22 cellular contexts compared by ENCODE assay signal in genomic region chr4:155964016-155964891, GRCh38. TPM values are rescaled to one million over a fixed set of nuclear protein-coding genes. Genes with fewer than 3 reads are reported as not detected.
DNase-seq lines count a peak whose midpoint lies in the region; ATAC-seq and TF ChIP-seq lines count a peak whose summit lies in the region.
"Had no signal": no experiment of that assay in that cellular context is flagged by ENCODE, and none has a peak within 500 bp of the region (broad histone marks: within the 10 kb centered on the region; RNA-seq: fewer than 3 reads in every experiment).

No MANE protein-coding gene starts in this region.

- in situ Hi-C loops in astrocyte of the spinal cord (cut with HindIII; ENCODE audit: low sequenced_read_pairs): no loop called here

- H2AFZ ChIP-seq in ACC112 (ENCODE audit: low read length, unreplicated experiment): peak overlapping the region; percentile 64
- H2AFZ ChIP-seq in osteoblast (ENCODE audit: low read length): peak overlapping the region; percentile 71
- H2AFZ ChIP-seq: PC-9 had no signal

- no peaks in the 10 kb centered on the region for H3K36me3 ChIP-seq in ACC112 (ENCODE audit: insufficient read depth, low read length)
- H3K36me3 ChIP-seq in osteoblast (ENCODE audit: insufficient read depth, low read length): no peaks in the 10 kb centered on the region
- H3K36me3 ChIP-seq: ascending aorta had no signal

- H4K20me1 ChIP-seq in osteoblast (ENCODE audit: insufficient read depth, low read length): no peaks in the 10 kb centered on the region

- H3K79me2 ChIP-seq in ACC112 (ENCODE audit: control insufficient read depth, insufficient read depth, low read length, unreplicated experiment) (no peaks in the 10 kb centered on the region), osteoblast (ENCODE audit: insufficient read depth, low read length) (no peaks in the 10 kb centered on the region)

- H3K9me3 Mint-ChIP-seq in activated CD8-positive, alpha-beta T cell treated with anti-CD3 and anti-CD28 coated beads, Interleukin-2, amount 10 ng/mL, durations not matched to agents 7 days and 5 days (ENCODE audit: insufficient read depth): no peaks in the 10 kb centered on the region

- peaks cover 3% of the 10 kb centered on the region for H3K4me1 ChIP-seq in ACC112 (ENCODE audit: control insufficient read depth, insufficient read depth, low read length, unreplicated experiment)
- no peaks in the 10 kb centered on the region for H3K4me1 ChIP-seq in osteoblast (ENCODE audit: insufficient read depth, low read length)
- H3K4me1 ChIP-seq: ascending aorta, testis had no signal

- POLR2A ChIA-PET in activated CD8-positive, alpha-beta T cell treated with anti-CD3 and anti-CD28 coated beads, Interleukin-2, amount 10 ng/mL, durations not matched to agents 7 days and 5 days (lab: Charles Lee): interaction anchor here (0.9 kb wide), 1 partner anchor 10 kb away, joined by 3 read pairs; the partner anchor contains the start of gene CTSO

- H3K4me1 Mint-ChIP-seq in activated CD8-positive, alpha-beta T cell treated with anti-CD3 and anti-CD28 coated beads, Interleukin-2, amount 10 ng/mL, durations not matched to agents 7 days and 5 days (ENCODE audit: low read depth): no peaks in the 10 kb centered on the region

- H3K4me3 Mint-ChIP-seq in activated CD8-positive, alpha-beta T cell treated with anti-CD3 and anti-CD28 coated beads, Interleukin-2, amount 10 ng/mL, durations not matched to agents 7 days and 5 days: no peak overlapping the region
- H3K4me3 Mint-ChIP-seq: endodermal cell had no signal

- CTCF ChIA-PET in activated CD8-positive, alpha-beta T cell treated with anti-CD3 and anti-CD28 coated beads, Interleukin-2, amount 10 ng/mL, durations not matched to agents 7 days and 5 days (lab: Charles Lee): interaction anchor here (0.7 kb wide), 1 partner anchor 11 kb away, joined by 5 read pairs; the partner anchor contains the start of gene CTSO

- no peak for TF ChIP-seq CTCF in astrocyte of the spinal cord (IDR thresholded peaks at IDR 0.05; ENCODE audit: low read depth, low read length)
- TF ChIP-seq CTCF in osteoblast (IDR thresholded peaks at IDR 0.05; ENCODE audit: extremely low read depth, low read depth, low read length): no peak

- intact Hi-C loops in Right ventricle myocardium superior (cut with DNase I): no loop called here

- ATAC-seq in Right ventricle myocardium superior (ENCODE audit: poor library complexity) (peak; percentile 61), HG03378 (IDR thresholded peaks at IDR 0.05; ENCODE audit: unreplicated experiment) (no peak)
- ATAC-seq in activated CD8-positive, alpha-beta T cell treated with anti-CD3 and anti-CD28 coated beads, Interleukin-2, amount 10 ng/mL, durations not matched to agents 7 days and 5 days: no peak
- ATAC-seq: activated CD4-positive, CD25-positive, alpha-beta regulatory T cell treated with anti-CD3 and anti-CD28 coated beads, Interleukin-2, amount 50 U/mL, for 24 hours had no signal

- H3K27me3 ChIP-seq in ACC112 (ENCODE audit: insufficient read depth, low read length): no peaks in the 10 kb centered on the region
- H3K27me3 ChIP-seq in osteoblast (ENCODE audit: insufficient read depth, low read length): no peaks in the 10 kb centered on the region
- H3K27me3 ChIP-seq: ascending aorta, testis had no signal

- no peaks in the 10 kb centered on the region for H3K9me3 ChIP-seq in osteoblast (ENCODE audit: low read depth, low read length)
- H3K9me3 ChIP-seq: ascending aorta, testis had no signal

- no peak overlapping the region for H3K4me2 ChIP-seq in osteoblast (ENCODE audit: insufficient read depth, low read length)
- H3K4me2 ChIP-seq: PC-9 had no signal

- H3K27me3 Mint-ChIP-seq in activated CD8-positive, alpha-beta T cell treated with anti-CD3 and anti-CD28 coated beads, Interleukin-2, amount 10 ng/mL, durations not matched to agents 7 days and 5 days (ENCODE audit: low read depth): no peaks in the 10 kb centered on the region

- no peaks in the 10 kb centered on the region for H3K36me3 Mint-ChIP-seq in activated CD8-positive, alpha-beta T cell treated with anti-CD3 and anti-CD28 coated beads, Interleukin-2, amount 10 ng/mL, durations not matched to agents 7 days and 5 days (ENCODE audit: low read depth)

- H3K4me3 ChIP-seq in ACC112 (ENCODE audit: low read depth, low read length) (no peak overlapping the region), astrocyte of the spinal cord (ENCODE audit: low read depth, low read length) (no peak overlapping the region), osteoblast (ENCODE audit: insufficient read depth, low read length) (no peak overlapping the region)
- H3K4me3 ChIP-seq: ascending aorta, coronary artery, lung, PC-9, testis had no signal

- no peak overlapping the region for H3K27ac ChIP-seq in ACC112 (ENCODE audit: low read depth, low read length)
- H3K27ac ChIP-seq in osteoblast (ENCODE audit: low read depth, low read length): no peak overlapping the region
- H3K27ac ChIP-seq: ascending aorta, HL-60, PC-9, testis had no signal

- DNase-seq in astrocyte of the spinal cord (ENCODE audit: low read depth, low spot score) (peak; percentile 41), Right ventricle myocardium superior (peak; percentile 40), osteoblast (ENCODE audit: insufficient read length, low spot score, missing footprints) (peak; percentile 22), NCI-H526 treated with DMSO at 0.1 percent for 48 hours (lab: John Stamatoyannopoulos, UW) (no peak)
- DNase-seq in activated effector memory CD4-positive, alpha-beta T cell treated with Interleukin-2 at 50 U/mL for 16 hours: no peak
- DNase-seq in activated CD8-positive, alpha-beta T cell treated with anti-CD3 and anti-CD28 coated beads, Interleukin-2, amount 10 ng/mL, durations not matched to agents 7 days and 5 days: no peak
- DNase-seq: activated naive CD4-positive, alpha-beta T cell treated with anti-CD3 and anti-CD28 coated beads, Interleukin-2, amount 50 U/mL, for 16 hours; activated T-cell treated with anti-CD3 and anti-CD28 coated beads, Interleukin-2, amount 50 U/mL, for 48 hours; DMS 273 treated with DMSO at 0.1 percent for 48 hours; endodermal cell; hippocampal formation; NCI-H82; PC-9; T-helper 2 cell; testis had no signal

- no peak overlapping the region for H3K27ac Mint-ChIP-seq in activated CD8-positive, alpha-beta T cell treated with anti-CD3 and anti-CD28 coated beads, Interleukin-2, amount 10 ng/mL, durations not matched to agents 7 days and 5 days
- H3K27ac Mint-ChIP-seq: endodermal cell had no signal

RNA-seq across cellular contexts. Expression of gene CTSO, which starts 10.6 kb away (rescaled TPM):
- 6.2 TPM for total RNA-seq in Right ventricle myocardium superior
- total RNA-seq in osteoblast: 25.0 and 33.0 TPM in 2 replicates
- 1 to 10 TPM; 2.3 to 2.4 TPM for total RNA-seq in activated CD8-positive, alpha-beta T cell treated with anti-CD3 and anti-CD28 coated beads, Interleukin-2, amount 10 ng/mL, durations not matched to agents 7 days and 5 days

Comparison
In these comparisons a context has a peak if more than half of its experiments do, and no peak if none do; other contexts are left out.
1. DNase-seq: peak in astrocyte of the spinal cord (single experiment), Right ventricle myocardium superior (single experiment) and osteoblast (single experiment); none in activated effector memory CD4-positive, alpha-beta T cell treated with Interleukin-2 at 50 U/mL for 16 hours (single experiment), activated CD8-positive, alpha-beta T cell treated with anti-CD3 and anti-CD28 coated beads, Interleukin-2, amount 10 ng/mL, durations not matched to agents 7 days and 5 days (single experiment) and NCI-H526 treated with DMSO at 0.1 percent for 48 hours (single experiment).